ENCODE assay signal across 8 cellular contexts in the genomic region with DNA sequence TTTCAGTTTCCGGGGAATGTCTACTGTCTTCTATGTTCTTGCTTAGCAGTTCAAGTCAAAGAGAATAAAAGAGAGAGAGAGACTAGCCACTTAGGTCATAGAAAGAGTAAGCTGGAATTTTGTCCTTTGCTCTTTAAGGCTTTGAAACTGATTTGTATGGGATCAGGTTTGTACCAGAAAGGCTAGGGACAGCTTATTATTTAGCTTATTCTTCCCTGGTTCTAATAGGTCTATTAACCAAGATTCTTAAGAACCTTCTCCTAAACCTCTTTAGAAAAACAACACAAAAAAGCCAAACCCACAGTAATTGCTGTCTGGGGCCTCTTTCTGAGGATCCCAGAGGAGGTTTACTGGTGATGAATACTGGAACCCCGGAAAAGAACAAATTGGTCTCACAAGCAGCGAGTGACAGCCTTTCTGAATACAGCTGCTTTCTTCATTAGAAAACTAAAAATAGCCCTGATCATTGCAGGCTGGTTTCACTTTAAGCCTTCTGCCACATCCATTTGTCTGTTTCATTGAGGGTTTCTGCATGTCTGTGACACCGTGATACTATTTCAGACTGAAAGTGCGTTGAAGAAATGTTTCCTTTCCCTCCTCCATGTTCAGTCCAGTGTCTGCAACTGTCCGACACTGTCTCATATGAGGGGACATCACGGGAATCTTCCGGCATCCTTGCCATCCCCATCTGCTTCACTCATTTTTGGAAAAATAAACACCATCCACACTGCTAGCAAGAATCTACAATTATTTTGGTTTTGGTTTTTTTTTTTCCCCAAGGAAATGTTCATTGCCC.
A peak's percentile ranks its signal among the peaks of the same experiment; 100 is the strongest.
DNase-seq lines count a peak whose midpoint lies in the region; ATAC-seq lines count a peak whose summit lies in the region.

No MANE protein-coding gene starts in this region.

- H3K4me1 ChIP-seq in adipocyte (ENCODE audit: control insufficient read depth, insufficient read depth, low read length) = peaks cover 21% of the 10 kb centered on the region

- peaks cover 34 to 54% of the 10 kb centered on the region in 2 donors for H3K4me1 Mint-ChIP-seq in natural killer cell treated with Interleukin-12 subunit alpha and Interleukin-12 subunit beta and Interleukin-15 and Interleukin-18, amount 100 ng/mL, for 72 hours (ENCODE audit: low read depth in 2 of 2)

- ATAC-seq in Right ventricle myocardium inferior (peak; percentile 50), HG03039 (IDR thresholded peaks at IDR 0.05; ENCODE audit: unreplicated experiment) (peak; percentile 75)
- ATAC-seq in natural killer cell treated with Interleukin-12 subunit alpha and Interleukin-12 subunit beta and Interleukin-15 and Interleukin-18, amount 100 ng/mL, for 72 hours = peak; percentile 75 to 80

- no peaks in the 10 kb centered on the region for H3K36me3 ChIP-seq in adipocyte (ENCODE audit: control insufficient read depth, insufficient read depth, low read length, severe bottlenecking)

- DNase-seq in Right ventricle myocardium inferior (ENCODE audit: missing footprints) (no peak), cardiac septum (ENCODE audit: low spot score) (no peak), adipocyte (ENCODE audit: low read depth) (peak; percentile 62), HCEC 1CT (no peak), NCI-H526 treated with DMSO at 0.1 percent for 48 hours (lab: John Stamatoyannopoulos, UW) (no peak), G401 (ENCODE audit: low spot score) (no peak)
- DNase-seq in natural killer cell treated with Interleukin-12 subunit alpha and Interleukin-12 subunit beta and Interleukin-15 and Interleukin-18, amount 100 ng/mL, for 72 hours (ENCODE audit: low spot score) = no peak

- peak overlapping the region; percentile 78 for H3K4me3 Mint-ChIP-seq in natural killer cell treated with Interleukin-12 subunit alpha and Interleukin-12 subunit beta and Interleukin-15 and Interleukin-18, amount 100 ng/mL, for 72 hours

- H3K27me3 Mint-ChIP-seq in natural killer cell treated with Interleukin-12 subunit alpha and Interleukin-12 subunit beta and Interleukin-15 and Interleukin-18, amount 100 ng/mL, for 72 hours = peaks cover 7 to 8% of the 10 kb centered on the region in 2 donors

- no peaks in the 10 kb centered on the region for H3K9me3 Mint-ChIP-seq in natural killer cell treated with Interleukin-12 subunit alpha and Interleukin-12 subunit beta and Interleukin-15 and Interleukin-18, amount 100 ng/mL, for 72 hours

- peak overlapping the region; percentile 70 to 75 for H3K27ac Mint-ChIP-seq in natural killer cell treated with Interleukin-12 subunit alpha and Interleukin-12 subunit beta and Interleukin-15 and Interleukin-18, amount 100 ng/mL, for 72 hours

- intact Hi-C loops in Right ventricle myocardium inferior (cut with DNase I) (no loop called here), cardiac septum (cut with DNase I) (no loop called here)

- H3K36me3 Mint-ChIP-seq in natural killer cell treated with Interleukin-12 subunit alpha and Interleukin-12 subunit beta and Interleukin-15 and Interleukin-18, amount 100 ng/mL, for 72 hours = no peaks in the 10 kb centered on the region

- H3K9me3 ChIP-seq in adipocyte (ENCODE audit: control insufficient read depth, low read length) = no peaks in the 10 kb centered on the region

- in situ Hi-C loops in G401 (cut with HindIII; ENCODE audit: low sequenced_read_pairs) = no loop called here

- peak overlapping the region; percentile 78 for H3K4me3 ChIP-seq in adipocyte (ENCODE audit: low read length)

- peak overlapping the region; percentile 50 for H3K9ac ChIP-seq in adipocyte (ENCODE audit: low read length)

- H3K27me3 ChIP-seq in adipocyte (replicated peaks; ENCODE audit: control insufficient read depth, insufficient read depth, low read length) = no peaks in the 10 kb centered on the region
